19 cellular contexts compared by ENCODE assay signal in the genomic region with DNA sequence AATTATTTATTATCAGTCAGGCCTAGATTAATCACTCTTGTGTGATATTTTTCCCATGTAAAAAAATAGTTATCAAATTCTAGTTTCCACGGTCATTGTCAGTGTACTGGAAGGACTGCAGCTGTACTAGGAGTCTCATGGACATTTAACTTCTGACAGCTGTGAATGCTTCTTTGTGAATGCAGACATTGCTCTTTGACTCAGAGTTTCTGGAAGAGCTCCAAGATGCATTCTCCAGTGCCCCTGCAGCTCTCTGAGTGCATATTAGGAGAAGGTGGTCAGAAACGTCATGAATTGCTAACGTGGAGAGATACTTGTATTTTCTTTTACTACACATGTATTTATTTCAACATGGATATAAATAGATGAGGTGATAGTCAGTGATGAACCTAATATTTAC. TPM values are rescaled to one million over a fixed set of nuclear protein-coding genes. Genes with fewer than 3 reads are reported as not detected.
DNase-seq lines count a peak whose midpoint lies in the region; ATAC-seq lines count a peak whose summit lies in the region.
"Had no signal": no experiment of that assay in that cellular context is flagged by ENCODE, and none has a peak within 500 bp of the region (broad histone marks: within the 10 kb centered on the region; RNA-seq: fewer than 3 reads in every experiment).

No MANE protein-coding gene starts in this region.

- in situ Hi-C loops in ACHN (cut with HindIII; ENCODE audit: low pct_ligation_motif_present, low pct_unique_long_range_greater_than_20kb, low sequenced_read_pairs): no loop called here

- ATAC-seq in GM19351 (IDR thresholded peaks at IDR 0.05; ENCODE audit: unreplicated experiment): no peak
- ATAC-seq: HepG2; left lung; Right ventricle myocardium inferior; stimulated activated naive CD8-positive, alpha-beta T cell treated with anti-CD3 and anti-CD28 coated beads, Interleukin-15, amount 100 ng/mL, for 72 hours had no signal

- peak; percentile 69 for DNase-seq in ACHN
- DNase-seq in HT1080 (ENCODE audit: low read depth): peak; percentile 87
- DNase-seq in SHP77 (lab: John Stamatoyannopoulos, UW): peak; percentile 79 to 84
- DNase-seq in foreskin melanocyte: peak; percentile 50
- no peak for DNase-seq in NCI-H2029 treated with DMSO at 0.1 percent for 48 hours (lab: John Stamatoyannopoulos, UW)
- no peak for DNase-seq in activated naive CD4-positive, alpha-beta T cell treated with Interleukin-2 at 50 U/mL for 16 hours
- no peak for DNase-seq in ecto neural progenitor cell (ENCODE audit: low spot score)
- DNase-seq: activated CD4-positive, alpha-beta T cell treated with anti-CD3 and anti-CD28 coated beads, Interleukin-2, amount 10 ng/mL, durations not matched to agents 7 days and 5 days; activated naive CD8-positive, alpha-beta T cell treated with anti-CD3 and anti-CD28 coated beads, Interleukin-2, amount 10 ng/mL, durations not matched to agents 7 days and 5 days; cerebellar nuclear complex; GOT3; left lung; NCI-H524 treated with DMSO at 0.1 percent for 48 hours; posterior cingulate gyrus; stimulated activated naive CD8-positive, alpha-beta T cell treated with anti-CD3 and anti-CD28 coated beads, Interleukin-15, amount 100 ng/mL, for 72 hours had no signal

RNA-seq across cellular contexts. Expression of gene SLITRK5, which starts 9.7 kb away (rescaled TPM):
- total RNA-seq in HT1080 (2014; rRNA removed; shearing (Covaris generic)): under 0.01 TPM in 1 of 2 replicates, not detected in the other
- under 0.01 and 0.01 TPM in 2 replicates for polyA plus RNA-seq in HT1080 (2015; cell fraction: cytosol; rRNA removed)
- polyA plus RNA-seq in HT1080 (2015; cell fraction: nucleus; rRNA removed): 0.01 and 0.02 TPM in 2 replicates
- total RNA-seq: activated CD4-positive, alpha-beta T cell treated with anti-CD3 and anti-CD28 coated beads, Interleukin-2, amount 10 ng/mL, durations not matched to agents 7 days and 5 days; activated naive CD8-positive, alpha-beta T cell treated with anti-CD3 and anti-CD28 coated beads, Interleukin-2, amount 10 ng/mL, durations not matched to agents 7 days and 5 days; HepG2 had no signal
- polyA plus RNA-seq: BJ, HepG2 had no signal

Comparison
In these comparisons a context has a peak if more than half of its experiments do, and no peak if none do; other contexts are left out.
1. DNase-seq: peak in ACHN (single experiment), HT1080 (single experiment), SHP77 (2 of 2) and foreskin melanocyte (single experiment); none in NCI-H2029 treated with DMSO at 0.1 percent for 48 hours (single experiment), activated naive CD4-positive, alpha-beta T cell treated with Interleukin-2 at 50 U/mL for 16 hours (single experiment) and ecto neural progenitor cell (single experiment).